11 cellular contexts compared by ENCODE assay signal in the genomic region with DNA sequence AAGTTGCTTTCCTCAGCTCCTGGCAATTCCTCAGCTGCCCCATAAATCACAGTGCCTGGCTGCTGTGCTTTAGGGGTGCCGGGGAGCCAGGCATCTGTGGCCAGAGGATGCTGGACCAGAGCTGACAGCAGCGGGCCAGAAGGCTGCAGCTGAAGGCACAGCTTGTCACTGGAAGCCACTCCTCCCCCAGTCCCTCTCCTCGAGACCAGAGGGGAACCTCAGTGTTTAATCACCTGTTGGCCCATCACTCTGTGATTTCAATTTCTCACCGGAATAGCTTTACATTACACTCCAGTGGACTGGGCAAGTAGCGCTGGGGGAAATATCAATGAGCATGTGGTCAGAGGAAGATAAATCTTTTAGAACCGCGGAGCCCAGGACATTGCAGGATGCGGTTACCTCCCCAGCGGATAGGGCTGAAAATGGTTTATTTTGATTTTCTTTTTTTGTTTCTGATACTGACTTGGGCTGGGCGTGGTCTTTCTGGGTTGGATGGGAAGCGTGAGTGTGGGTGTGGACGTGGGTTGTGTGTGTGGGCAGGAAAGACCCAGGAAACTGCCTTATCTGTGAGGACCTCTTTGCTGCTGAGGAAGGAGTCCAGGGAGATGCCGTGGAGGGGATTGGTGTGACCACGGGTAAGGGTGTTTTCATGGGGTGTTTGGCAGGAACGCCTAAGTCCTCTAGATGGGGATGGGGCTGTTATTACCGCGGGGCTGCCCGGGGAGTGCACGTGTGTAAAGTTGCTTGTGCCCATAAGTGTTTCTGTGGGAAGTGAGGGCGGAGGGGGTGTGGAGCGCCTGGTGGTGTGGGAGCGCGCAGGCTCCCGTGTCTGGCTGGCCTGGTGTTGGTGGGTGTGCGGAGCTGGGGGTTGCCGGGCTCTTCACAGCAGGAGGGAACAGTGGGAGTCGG.
DNase-seq lines count a peak whose midpoint lies in the region; ATAC-seq lines count a peak whose summit lies in the region.
"Had no signal": no experiment of that assay in that cellular context is flagged by ENCODE, and none has a peak within 500 bp of the region (broad histone marks: within the 10 kb centered on the region; RNA-seq: fewer than 3 reads in every experiment).

No MANE protein-coding gene starts in this region.

- peak; percentile 46 for DNase-seq in stimulated activated CD4-positive, alpha-beta T cell treated with anti-CD3 and anti-CD28 coated beads, Interleukin-2, amount 100 ng/mL, for 4 hours (ENCODE audit: low read depth)
- DNase-seq in stimulated activated CD4-positive, alpha-beta T cell treated with anti-CD3 and anti-CD28 coated beads, Interleukin-12 subunit alpha, Interleukin-12 subunit beta, amount 100 ng/mL, for 4 hours = no peak
- DNase-seq in T-helper 2 cell (peak in 3 of 5 experiments; percentile 23 to 57 (median 23)), NCI-H2196 treated with DMSO at 0.1 percent for 48 hours (lab: John Stamatoyannopoulos, UW; ENCODE audit: unreplicated experiment) (no peak), NCI-H526 treated with DMSO at 0.1 percent for 48 hours (lab: John Stamatoyannopoulos, UW) (no peak)
- peak; percentile 16 to 22 (median 21) for DNase-seq in effector memory CD8-positive, alpha-beta T cell
- peak in 4 of 6 experiments; percentile 20 to 52 (median 36) for DNase-seq in stimulated activated naive CD4-positive, alpha-beta T cell (lab: John Stamatoyannopoulos, UW)
- DNase-seq: Calu3; NK-92 treated with Interleukin-12 subunit alpha and Interleukin-12 subunit beta, amount 100 ng/mL, for 24 hours; trophoblast cell had no signal

- peaks cover 3 to 13% of the 10 kb centered on the region in 2 donors for H3K4me1 Mint-ChIP-seq in effector memory CD8-positive, alpha-beta T cell (ENCODE audit: low read depth in 2 of 2)

- no peak overlapping the region for H3K4me3 Mint-ChIP-seq in effector memory CD8-positive, alpha-beta T cell

- no peaks in the 10 kb centered on the region for H3K9me3 Mint-ChIP-seq in effector memory CD8-positive, alpha-beta T cell

- no peaks in the 10 kb centered on the region for H3K36me3 Mint-ChIP-seq in effector memory CD8-positive, alpha-beta T cell (ENCODE audit: insufficient read depth)

- peaks cover 6 to 35% of the 10 kb centered on the region in 2 donors for H3K27me3 Mint-ChIP-seq in effector memory CD8-positive, alpha-beta T cell

- no peak overlapping the region for H3K27ac Mint-ChIP-seq in effector memory CD8-positive, alpha-beta T cell

- ATAC-seq in effector memory CD8-positive, alpha-beta T cell (replicated peaks) = peak; percentile 59
- ATAC-seq in HG03095 (IDR thresholded peaks at IDR 0.05; ENCODE audit: unreplicated experiment) = no peak

Comparison
In these comparisons a context has a peak if more than half of its experiments do, and no peak if none do; other contexts are left out.
1. DNase-seq: peak in stimulated activated CD4-positive, alpha-beta T cell treated with anti-CD3 and anti-CD28 coated beads, Interleukin-2, amount 100 ng/mL, for 4 hours (single experiment), T-helper 2 cell (3 of 5), effector memory CD8-positive, alpha-beta T cell (3 of 3) and stimulated activated naive CD4-positive, alpha-beta T cell (4 of 6); none in stimulated activated CD4-positive, alpha-beta T cell treated with anti-CD3 and anti-CD28 coated beads, Interleukin-12 subunit alpha, Interleukin-12 subunit beta, amount 100 ng/mL, for 4 hours (single experiment), NCI-H2196 treated with DMSO at 0.1 percent for 48 hours (single experiment) and NCI-H526 treated with DMSO at 0.1 percent for 48 hours (single experiment).